In genomic region chr22:30266445-30267381, GRCh38 we compare ENCODE assay signal across 1 cellular context.
TF ChIP-seq lines count a peak whose summit lies in the region.

Gene OSM, minus strand, starts transcription at chr22:30266851. Its CDS starts 52 bp downstream, at chr22:30266799.

TF ChIP-seq in K562, 482 proteins besides CTCF, POLR2A, EP300 and RAD21 (continued from another document):
- no peak for TF ChIP-seq ZNF407 (IDR thresholded peaks at IDR 0.05; ENCODE audit: low read depth)
